In genomic region chr7:157764193-157764592, GRCh38 we compare ENCODE assay signal across 7 cellular contexts.
"Had no signal": no experiment of that assay in that cellular context is flagged by ENCODE, and none has a peak within 500 bp of the region (broad histone marks: within the 10 kb centered on the region; RNA-seq: fewer than 3 reads in every experiment).

No MANE protein-coding gene starts in this region.

- DNase-seq: IMR-90, KBM-7, KG1 had no signal

- H3K4me3 Mint-ChIP-seq: IgD-negative memory B cell had no signal

- H3K27ac ChIP-seq: HL-60 had no signal

- FAIRE-seq: HepG2, HTR-8/SVneo had no signal

- H3K4me1 Mint-ChIP-seq: IgD-negative memory B cell had no signal

- H3K27me3 Mint-ChIP-seq: IgD-negative memory B cell had no signal

- ATAC-seq: HepG2 had no signal
